Comparison of ENCODE assay signal across 33 cellular contexts in genomic region chr17:37385439-37385990, GRCh38. TPM values are rescaled to one million over a fixed set of nuclear protein-coding genes. Genes with fewer than 3 reads are reported as not detected.
"Had no signal": no experiment of that assay in that cellular context is flagged by ENCODE, and none has a peak within 500 bp of the region (broad histone marks: within the 10 kb centered on the region; RNA-seq: fewer than 3 reads in every experiment).

No MANE protein-coding gene starts in this region.

- H3K27me3 ChIP-seq: neural progenitor cell, ovary, stomach, thyroid gland, tibial nerve, upper lobe of right lung, uterus had no signal

- H3K4me3 Mint-ChIP-seq: naive thymus-derived CD4-positive, alpha-beta T cell; natural killer cell; nephron; neural progenitor cell; stimulated activated effector memory CD8-positive, alpha-beta T cell treated with anti-CD3 and anti-CD28 coated beads, Interleukin-12 subunit alpha, Interleukin-12 subunit beta, amount 100 ng/mL, for 72 hours; stimulated activated naive B cell treated with anti-CD40 and anti-IgM and Interleukin-4, amounts not matched to agents 10 μg/mL and 1 μg/mL and 100 μg/mL, for 72 hours; stimulated activated naive CD8-positive, alpha-beta T cell treated with anti-CD3 and anti-CD28 coated beads, Interleukin-15, Interleukin-2, amounts not matched to agents 100 ng/mL and 50 ng/mL, for 24 hours had no signal

- H3K4me3 ChIP-seq: neural progenitor cell, ovary, psoas muscle, skin epidermis, stomach, thoracic aorta, thyroid gland, tibial nerve, upper lobe of right lung, uterus had no signal

- H3K27me3 Mint-ChIP-seq: naive thymus-derived CD4-positive, alpha-beta T cell; progenitor cell of endocrine pancreas; stimulated activated naive B cell treated with anti-CD40 and anti-IgM and Interleukin-4, amounts not matched to agents 10 μg/mL and 1 μg/mL and 100 μg/mL, for 72 hours; stimulated activated naive CD8-positive, alpha-beta T cell treated with anti-CD3 and anti-CD28 coated beads, Interleukin-15, Interleukin-2, amounts not matched to agents 100 ng/mL and 50 ng/mL, for 24 hours had no signal

- ATAC-seq: naive thymus-derived CD4-positive, alpha-beta T cell; natural killer cell; psoas muscle; right cardiac atrium; sciatic nerve; stimulated activated effector memory CD8-positive, alpha-beta T cell treated with anti-CD3 and anti-CD28 coated beads, Interleukin-12 subunit alpha, Interleukin-12 subunit beta, amount 100 ng/mL, for 72 hours; stimulated activated naive B cell treated with anti-CD40 and anti-IgM and Interleukin-4, amounts not matched to agents 10 μg/mL and 1 μg/mL and 100 μg/mL, for 72 hours; upper lobe of right lung had no signal

- H3K79me2 ChIP-seq: parathyroid adenoma had no signal

- H3K27ac Mint-ChIP-seq: naive thymus-derived CD4-positive, alpha-beta T cell; natural killer cell; nephron; neural progenitor cell; progenitor cell of endocrine pancreas; stimulated activated effector memory CD8-positive, alpha-beta T cell treated with anti-CD3 and anti-CD28 coated beads, Interleukin-12 subunit alpha, Interleukin-12 subunit beta, amount 100 ng/mL, for 72 hours; stimulated activated naive B cell treated with anti-CD40 and anti-IgM and Interleukin-4, amounts not matched to agents 10 μg/mL and 1 μg/mL and 100 μg/mL, for 72 hours; stimulated activated naive CD8-positive, alpha-beta T cell treated with anti-CD3 and anti-CD28 coated beads, Interleukin-15, Interleukin-2, amounts not matched to agents 100 ng/mL and 50 ng/mL, for 24 hours had no signal

- H2AFZ ChIP-seq: neural progenitor cell, parathyroid adenoma had no signal

- DNase-seq: naive thymus-derived CD4-positive, alpha-beta T cell; natural killer cell; occipital lobe; ovary; posterior cingulate gyrus; psoas muscle; right cardiac atrium; stimulated activated CD4-positive, alpha-beta T cell treated with anti-CD3 and anti-CD28 coated beads, Interleukin-1b, Interleukin-23, amount 100 ng/mL, for 48 hours; stimulated activated CD4-positive, alpha-beta T cell treated with anti-CD3 and anti-CD28 coated beads, Interleukin-4, amount 100 ng/mL, for 1 hour; stimulated activated CD4-positive, alpha-beta T cell treated with anti-CD3 and anti-CD28 coated beads, Interleukin-4, amount 100 ng/mL, for 4 hours; stimulated activated naive B cell treated with anti-CD40 and anti-IgM and Interleukin-4, amounts not matched to agents 10 μg/mL and 1 μg/mL and 100 μg/mL, for 72 hours; stimulated activated naive CD4-positive, alpha-beta T cell treated with Interleukin-2 at 50 U/mL for 16 hours; stomach; thyroid gland; trophoblast cell; upper lobe of right lung; uterus had no signal

- H3K36me3 Mint-ChIP-seq: natural killer cell; neural progenitor cell; stimulated activated naive B cell treated with anti-CD40 and anti-IgM and Interleukin-4, amounts not matched to agents 10 μg/mL and 1 μg/mL and 100 μg/mL, for 72 hours had no signal

- H3K27ac ChIP-seq: neural progenitor cell, ovary, parathyroid adenoma, psoas muscle, skin epidermis, stomach, thoracic aorta, thyroid gland, tibial nerve, upper lobe of right lung, uterus had no signal

- H3K36me3 ChIP-seq: neural progenitor cell, ovary, thoracic aorta, thyroid gland, upper lobe of right lung, uterus had no signal

- H3K4me1 ChIP-seq: neural progenitor cell, parathyroid adenoma, psoas muscle, stomach, tibial nerve, upper lobe of right lung, uterus had no signal

- H3K9me3 Mint-ChIP-seq: naive thymus-derived CD4-positive, alpha-beta T cell; natural killer cell; nephron; neural progenitor cell; stimulated activated effector memory CD8-positive, alpha-beta T cell treated with anti-CD3 and anti-CD28 coated beads, Interleukin-12 subunit alpha, Interleukin-12 subunit beta, amount 100 ng/mL, for 72 hours; stimulated activated naive B cell treated with anti-CD40 and anti-IgM and Interleukin-4, amounts not matched to agents 10 μg/mL and 1 μg/mL and 100 μg/mL, for 72 hours; stimulated activated naive CD8-positive, alpha-beta T cell treated with anti-CD3 and anti-CD28 coated beads, Interleukin-15, Interleukin-2, amounts not matched to agents 100 ng/mL and 50 ng/mL, for 24 hours had no signal

- H3K4me2 ChIP-seq: neural progenitor cell had no signal

- H3K9me3 ChIP-seq: ovary, psoas muscle, stomach, thoracic aorta, thyroid gland, tibial nerve, upper lobe of right lung, uterus had no signal

- H3K9ac ChIP-seq: neural progenitor cell, parathyroid adenoma had no signal

- H3K4me1 Mint-ChIP-seq: natural killer cell; nephron; neural progenitor cell; stimulated activated effector memory CD8-positive, alpha-beta T cell treated with anti-CD3 and anti-CD28 coated beads, Interleukin-12 subunit alpha, Interleukin-12 subunit beta, amount 100 ng/mL, for 72 hours; stimulated activated naive B cell treated with anti-CD40 and anti-IgM and Interleukin-4, amounts not matched to agents 10 μg/mL and 1 μg/mL and 100 μg/mL, for 72 hours had no signal

RNA-seq across cellular contexts. Expression of gene C17orf78, which starts 9.7 kb away (rescaled TPM):
- total RNA-seq: naive thymus-derived CD4-positive, alpha-beta T cell; natural killer cell; occipital lobe; osteoblast; ovary; progenitor cell of endocrine pancreas; psoas muscle; renal cortical epithelial cell; right cardiac atrium; sciatic nerve; stomach; subcutaneous adipose tissue; temporal lobe; thoracic aorta; thyroid gland; tibial nerve; upper lobe of right lung; urinary bladder; uterus had no signal
- polyA plus RNA-seq: naive thymus-derived CD4-positive, alpha-beta T cell; neural cell; ovary; right cardiac atrium; stomach; urinary bladder had no signal
